In genomic region chr22:35400335-35400680, GRCh38 we compare ENCODE assay signal across 8 cellular contexts. TPM values are rescaled to one million over a fixed set of nuclear protein-coding genes. Genes with fewer than 3 reads are reported as not detected.
DNase-seq lines count a peak whose midpoint lies in the region; ATAC-seq and TF ChIP-seq lines count a peak whose summit lies in the region.

No MANE protein-coding gene starts in this region.

- ATAC-seq in HG02885 (IDR thresholded peaks at IDR 0.05; ENCODE audit: poor library complexity, unreplicated experiment) (peak; percentile 5), activated B cell treated with CpG ODN at 0.5 μM for 24 hours (ENCODE audit: low read depth) (peak; percentile 17), GM18858 (IDR thresholded peaks at IDR 0.05; ENCODE audit: unreplicated experiment) (no peak)

- TF ChIP-seq CTCF in GM12864 (IDR thresholded peaks at IDR 0.05; ENCODE audit: low read depth, low read length, missing control alignments) (no peak), activated B cell treated with CpG ODN at 0.5 μM for 24 hours (IDR thresholded peaks at IDR 0.05) (no peak), foreskin fibroblast (IDR thresholded peaks at IDR 0.05; ENCODE audit: low read depth, low read length) (no peak), retinal pigment epithelial cell (conservative IDR thresholded peaks at IDR 0.05; ENCODE audit: low read depth, low read length) (no peak)

- H3K4me3 ChIP-seq in GM12864 (ENCODE audit: low read depth, low read length) (peak overlapping the region; percentile 81), foreskin fibroblast (ENCODE audit: low read depth in 1 of 2, low read length in 2 of 2) (peak overlapping the region; percentile 92 to 97), retinal pigment epithelial cell (ENCODE audit: low read length) (peak overlapping the region; percentile 93)

- no peaks in the 10 kb centered on the region for H3K27me3 Mint-ChIP-seq in activated B cell treated with CpG ODN at 0.5 μM for 24 hours

- H3K4me1 Mint-ChIP-seq in activated B cell treated with CpG ODN at 0.5 μM for 24 hours, result peaks cover 55% of the 10 kb centered on the region

- H3K36me3 Mint-ChIP-seq in activated B cell treated with CpG ODN at 0.5 μM for 24 hours (ENCODE audit: low read depth), result peaks cover 52% of the 10 kb centered on the region

- no peaks in the 10 kb centered on the region for H3K9me3 Mint-ChIP-seq in activated B cell treated with CpG ODN at 0.5 μM for 24 hours

- H3K4me3 Mint-ChIP-seq in activated B cell treated with CpG ODN at 0.5 μM for 24 hours, result peak overlapping the region; percentile 99

- DNase-seq in GM12864 (ENCODE audit: low read depth) (no peak), activated B cell treated with CpG ODN at 0.5 μM for 24 hours (peak; percentile 32), foreskin fibroblast (no peak), retinal pigment epithelial cell (ENCODE audit: low read depth) (no peak), SKM-1 (lab: John Stamatoyannopoulos, UW; ENCODE audit: unreplicated experiment) (no peak), OCI-M2 (lab: John Stamatoyannopoulos, UW; ENCODE audit: unreplicated experiment) (no peak)

- POLR2A ChIA-PET in activated B cell treated with CpG ODN at 0.5 μM for 24 hours (lab: Charles Lee), result interaction anchor here (1.3 to 4.3 kb wide), 5 partner anchors 10 to 49 kb away, joined by 4 to 43 read pairs (median 11); partner anchors contain the start of gene HMOX1

- intact Hi-C loops in activated B cell treated with CpG ODN at 0.5 μM for 24 hours (cut with micrococcal nuclease), result loop anchor here (1.0 kb wide), 1 partner anchor 23 kb away; no protein-coding TSS in a partner anchor

- H3K27ac Mint-ChIP-seq in activated B cell treated with CpG ODN at 0.5 μM for 24 hours, result peak overlapping the region; percentile 99

- CTCF ChIA-PET in activated B cell treated with CpG ODN at 0.5 μM for 24 hours (lab: Charles Lee), result interaction anchor here (1.5 to 3.4 kb wide), 2 partner anchors 10 to 20 kb away, joined by 3 to 12 read pairs; no protein-coding TSS in a partner anchor

RNA-seq across cellular contexts. Expression of gene MCM5, which starts 0.4 kb away (rescaled TPM):
- 176 and 178 TPM in 2 replicates for total RNA-seq in activated B cell treated with CpG ODN at 0.5 μM for 24 hours

RNA-seq across cellular contexts. Expression of gene HMOX1, which starts 19.4 kb away (rescaled TPM):
- 13.3 TPM in 2 replicates for total RNA-seq in activated B cell treated with CpG ODN at 0.5 μM for 24 hours
